In genomic region chr9:113624721-113625120, GRCh38 we compare ENCODE assay signal across 13 cellular contexts.
A peak's percentile ranks its signal among the peaks of the same experiment; 100 is the strongest.
DNase-seq lines count a peak whose midpoint lies in the region; ATAC-seq and TF ChIP-seq lines count a peak whose summit lies in the region.
"Had no signal": no experiment of that assay in that cellular context is flagged by ENCODE, and none has a peak within 500 bp of the region (broad histone marks: within the 10 kb centered on the region; RNA-seq: fewer than 3 reads in every experiment).

No MANE protein-coding gene starts in this region.

- H3K4me3 ChIP-seq in BLaER1 treated with 17β-estradiol and CSF1 and Interleukin-3, amounts not matched to agents 10 nM and 100 nM = no peak overlapping the region
- H3K4me3 ChIP-seq in cardiac fibroblast (replicated peaks in 1 of 2; ENCODE audit: low read depth in 2 of 2, low read length in 2 of 2) = no peak overlapping the region
- H3K4me3 ChIP-seq: GM12878, tibial nerve had no signal

- H3K36me3 ChIP-seq in BLaER1 treated with 17β-estradiol and CSF1 and Interleukin-3, amounts not matched to agents 10 nM and 100 nM = no peaks in the 10 kb centered on the region
- H3K36me3 ChIP-seq: tibial nerve had no signal

- H3K36me3 Mint-ChIP-seq in nephron (ENCODE audit: low read depth) = no peaks in the 10 kb centered on the region

- H3K4me1 ChIP-seq in BLaER1 treated with 17β-estradiol and CSF1 and Interleukin-3, amounts not matched to agents 10 nM and 100 nM = peaks cover 31 to 71% (median 55%) of the 10 kb centered on the region in 10 experiments

- H3K27me3 Mint-ChIP-seq in nephron (ENCODE audit: low read depth) = peaks cover 32% of the 10 kb centered on the region

- 0 out of 22 replicates have a peak, but pooled peaks cover 0 to 6% (median 0%) of the 10 kb centered on the region in 11 experiments for H3K9me3 ChIP-seq in BLaER1 treated with 17β-estradiol and CSF1 and Interleukin-3, amounts not matched to agents 10 nM and 100 nM (replicated peaks in 1 of 11)
- H3K9me3 ChIP-seq: tibial nerve had no signal

- no peaks in the 10 kb centered on the region for H3K9me3 Mint-ChIP-seq in nephron
- H3K9me3 Mint-ChIP-seq: activated T-cell treated with anti-CD3 and anti-CD28 coated beads, Interleukin-2, amount 50 U/mL, for 72 hours had no signal

- H3K4me1 Mint-ChIP-seq in nephron = peaks cover 65% of the 10 kb centered on the region

- TF ChIP-seq CTCF in cardiac fibroblast (IDR thresholded peaks at IDR 0.05; ENCODE audit: low read depth, low read length) (no peak), nephron (IDR thresholded peaks at IDR 0.05; ENCODE audit: unreplicated experiment in 3 of 3) (no peak)

- H4K20me1 ChIP-seq in BLaER1 treated with 17β-estradiol and CSF1 and Interleukin-3, amounts not matched to agents 10 nM and 100 nM = no peaks in the 10 kb centered on the region

- peak overlapping the region in 1 of 3 experiments; percentile 45 for H3K4me3 Mint-ChIP-seq in nephron
- H3K4me3 Mint-ChIP-seq: activated T-cell treated with anti-CD3 and anti-CD28 coated beads, Interleukin-2, amount 50 U/mL, for 72 hours had no signal

- H3K27ac ChIP-seq in BLaER1 treated with 17β-estradiol and CSF1 and Interleukin-3, amounts not matched to agents 10 nM and 100 nM = peak overlapping the region in 7 of 11 experiments; percentile 22 to 70 (median 52); a peak in 13 of 22 replicates
- H3K27ac ChIP-seq: parathyroid adenoma, tibial nerve had no signal

- H3K4me2 ChIP-seq in BLaER1 treated with 17β-estradiol and CSF1 and Interleukin-3, amounts not matched to agents 10 nM and 100 nM = peak overlapping the region; percentile 2 to 81 (median 68); a peak in 18 of 22 replicates

- H3K27me3 ChIP-seq in BLaER1 treated with 17β-estradiol and CSF1 and Interleukin-3, amounts not matched to agents 10 nM and 100 nM = no peaks in the 10 kb centered on the region
- H3K27me3 ChIP-seq: tibial nerve had no signal

- DNase-seq in HS-5 (ENCODE audit: low read depth) (peak; percentile 74), cardiac fibroblast (ENCODE audit: low read depth in 2 of 2) (peak; percentile 38 to 55), NK-92 (lab: John Stamatoyannopoulos, UW; ENCODE audit: unreplicated experiment) (no peak), LoVo (ENCODE audit: low spot score) (no peak)
- no peak for DNase-seq in activated CD4-positive, alpha-beta T cell treated with anti-CD3 and anti-CD28 coated beads, Interleukin-2, amount 50 U/mL, for 4 hours
- DNase-seq: activated T-cell treated with anti-CD3 and anti-CD28 coated beads, Interleukin-2, amount 50 U/mL, for 72 hours; NCI-H1048 had no signal

- peak overlapping the region in 5 of 11 experiments; percentile 12 to 55 (median 35); a peak in 6 of 22 replicates for H3K9ac ChIP-seq in BLaER1 treated with 17β-estradiol and CSF1 and Interleukin-3, amounts not matched to agents 10 nM and 100 nM
- H3K9ac ChIP-seq: parathyroid adenoma had no signal

- H3K27ac Mint-ChIP-seq in nephron = peak overlapping the region in 2 of 3 experiments; percentile 71 to 74
- H3K27ac Mint-ChIP-seq: activated T-cell treated with anti-CD3 and anti-CD28 coated beads, Interleukin-2, amount 50 U/mL, for 72 hours had no signal

- no peak for ATAC-seq in HG03342 (IDR thresholded peaks at IDR 0.05; ENCODE audit: unreplicated experiment)
- ATAC-seq: activated T-cell treated with anti-CD3 and anti-CD28 coated beads, Interleukin-2, amount 50 U/mL, for 72 hours; GM12878 had no signal

Comparison
In these comparisons a context has a peak if more than half of its experiments do, and no peak if none do; other contexts are left out.
1. DNase-seq: peak in HS-5 (single experiment) and cardiac fibroblast (2 of 2); none in NK-92 (single experiment), LoVo (single experiment) and activated CD4-positive, alpha-beta T cell treated with anti-CD3 and anti-CD28 coated beads, Interleukin-2, amount 50 U/mL, for 4 hours (0 of 2).